ENCODE assay signal across 10 cellular contexts in the genomic region with DNA sequence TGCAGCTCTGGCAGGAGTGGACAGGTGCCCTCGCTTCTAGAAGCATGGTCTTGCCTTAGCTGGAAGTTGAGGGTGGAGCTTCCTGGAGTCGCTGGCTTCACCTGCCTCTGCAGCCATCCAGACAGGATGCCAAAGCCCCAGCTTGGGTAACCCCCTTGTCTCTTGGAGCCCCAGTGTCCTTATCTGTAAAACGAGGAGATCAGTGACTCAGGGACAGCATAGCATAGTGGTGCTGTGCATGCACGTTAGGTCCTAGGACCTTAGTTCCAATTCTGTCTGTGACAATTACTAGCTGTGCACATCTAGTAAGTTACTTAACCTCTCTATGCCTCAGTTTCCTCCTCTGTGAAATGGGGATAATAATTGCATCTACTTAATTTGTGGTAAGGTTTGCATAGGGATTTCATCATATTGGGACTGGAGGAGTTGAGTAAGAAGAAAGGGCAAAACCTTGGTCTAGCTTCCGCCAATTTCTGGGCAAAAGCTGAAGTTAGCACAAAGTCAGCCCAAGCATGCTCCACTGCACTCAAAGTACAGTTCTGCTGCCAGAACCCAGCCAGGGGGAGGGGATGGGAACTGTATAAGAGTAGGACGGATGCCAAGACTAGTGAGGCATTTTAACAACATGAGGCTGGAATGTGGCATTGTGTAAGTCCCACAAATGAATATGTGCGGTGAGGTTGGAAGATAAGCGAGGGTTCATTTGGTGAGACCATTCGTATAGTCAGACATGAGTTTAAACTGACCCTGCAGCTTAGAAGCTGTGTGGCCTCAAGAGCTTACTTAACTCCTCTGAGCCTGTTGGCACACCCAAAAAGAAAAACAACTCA. TPM values are rescaled to one million over a fixed set of nuclear protein-coding genes. Genes with fewer than 3 reads are reported as not detected.
DNase-seq lines count a peak whose midpoint lies in the region; ATAC-seq and TF ChIP-seq lines count a peak whose summit lies in the region.
"Had no signal": no experiment of that assay in that cellular context is flagged by ENCODE, and none has a peak within 500 bp of the region (broad histone marks: within the 10 kb centered on the region; RNA-seq: fewer than 3 reads in every experiment).

No MANE protein-coding gene starts in this region.

- no peaks in the 10 kb centered on the region for H3K36me3 Mint-ChIP-seq in CD4-positive, alpha-beta T cell (ENCODE audit: low read depth)
- H3K36me3 Mint-ChIP-seq in glutamatergic neuron (ENCODE audit: unreplicated experiment) = no peaks in the 10 kb centered on the region

- no peaks in the 10 kb centered on the region for H3K27me3 ChIP-seq in left lung
- H3K27me3 ChIP-seq in CD4-positive, alpha-beta T cell (ENCODE audit: control insufficient read depth, insufficient read depth, low read length) = no peaks in the 10 kb centered on the region

- CTCF ChIA-PET in CD4-positive, alpha-beta T cell (lab: Charles Lee) = no interaction called here

- no peak overlapping the region for H3K4me3 Mint-ChIP-seq in CD4-positive, alpha-beta T cell
- H3K4me3 Mint-ChIP-seq in glutamatergic neuron (ENCODE audit: unreplicated experiment) = no peak overlapping the region
- H3K4me3 Mint-ChIP-seq: activated T-cell treated with anti-CD3 and anti-CD28 coated beads, Interleukin-2, amount 50 U/mL, for 4 hours had no signal

- H3K4me3 ChIP-seq in AG09309 (ENCODE audit: control insufficient read depth, low read depth, low read length) = no peak overlapping the region
- no peak overlapping the region for H3K4me3 ChIP-seq in astrocyte of the spinal cord (ENCODE audit: low read depth, low read length)
- H3K4me3 ChIP-seq in left lung = no peak overlapping the region
- H3K4me3 ChIP-seq: stomach had no signal

- intact Hi-C loops in left lung (cut with DNase I) = no loop called here
- intact Hi-C loops in CD4-positive, alpha-beta T cell (cut with DNase I, micrococcal nuclease) = no loop called here

- TF ChIP-seq CTCF in AG09309 (IDR thresholded peaks at IDR 0.05; ENCODE audit: control insufficient read depth, insufficient read depth, low read depth, low read length, missing control alignments) (no peak), astrocyte of the spinal cord (IDR thresholded peaks at IDR 0.05; ENCODE audit: low read depth, low read length) (no peak), left lung (IDR thresholded peaks at IDR 0.05) (no peak), glutamatergic neuron (IDR thresholded peaks at IDR 0.05; ENCODE audit: partially characterized antibody, unreplicated experiment) (no peak)
- no peak for TF ChIP-seq CTCF in CD4-positive, alpha-beta T cell (IDR thresholded peaks at IDR 0.05)

- DNase-seq in AG09309 (ENCODE audit: low read depth) = peak; percentile 100
- peak; percentile 76 for DNase-seq in LoVo (ENCODE audit: low spot score)
- DNase-seq in astrocyte of the spinal cord (ENCODE audit: low read depth, low spot score) = peak; percentile 99
- DNase-seq in left lung = peak in 1 of 2 donors; percentile 83
- DNase-seq in CD4-positive, alpha-beta T cell = no peak
- no peak for DNase-seq in glutamatergic neuron
- DNase-seq in NK-92 (lab: John Stamatoyannopoulos, UW; ENCODE audit: unreplicated experiment) = no peak
- DNase-seq: activated T-cell treated with anti-CD3 and anti-CD28 coated beads, Interleukin-2, amount 50 U/mL, for 4 hours; stomach had no signal

- peak overlapping the region in 1 of 2 donors; percentile 75 for H3K27ac ChIP-seq in left lung
- H3K27ac ChIP-seq in CD4-positive, alpha-beta T cell (ENCODE audit: low read depth, low read length) = no peak overlapping the region
- H3K27ac ChIP-seq: stomach had no signal

- H3K27me3 Mint-ChIP-seq in CD4-positive, alpha-beta T cell = no peaks in the 10 kb centered on the region
- H3K27me3 Mint-ChIP-seq in glutamatergic neuron (ENCODE audit: unreplicated experiment) = peaks cover 3% of the 10 kb centered on the region

- H3K9me3 ChIP-seq in left lung = no peaks in the 10 kb centered on the region
- H3K9me3 ChIP-seq in CD4-positive, alpha-beta T cell (ENCODE audit: control insufficient read depth, low read length) = no peaks in the 10 kb centered on the region
- H3K9me3 ChIP-seq: stomach had no signal

- H3K4me1 ChIP-seq in left lung = peaks cover 42 to 69% of the 10 kb centered on the region in 2 donors

- H3K36me3 ChIP-seq in left lung = no peaks in the 10 kb centered on the region
- H3K36me3 ChIP-seq: stomach had no signal

- peaks cover 64% of the 10 kb centered on the region for H3K4me1 Mint-ChIP-seq in CD4-positive, alpha-beta T cell (ENCODE audit: low read depth)
- peaks cover 2% of the 10 kb centered on the region for H3K4me1 Mint-ChIP-seq in glutamatergic neuron (ENCODE audit: low read depth, unreplicated experiment)

- no peaks in the 10 kb centered on the region for H3K9me3 Mint-ChIP-seq in CD4-positive, alpha-beta T cell
- H3K9me3 Mint-ChIP-seq in glutamatergic neuron (ENCODE audit: unreplicated experiment) = peaks cover 3% of the 10 kb centered on the region
- H3K9me3 Mint-ChIP-seq: activated T-cell treated with anti-CD3 and anti-CD28 coated beads, Interleukin-2, amount 50 U/mL, for 4 hours had no signal

- POLR2A ChIA-PET in CD4-positive, alpha-beta T cell (lab: Charles Lee) = interaction anchor here (1.3 to 4.4 kb wide), 2 partner anchors 13 to 25 kb away, joined by 5 to 28 read pairs; no protein-coding TSS in a partner anchor

- H3K27ac Mint-ChIP-seq in CD4-positive, alpha-beta T cell = no peak overlapping the region
- H3K27ac Mint-ChIP-seq in glutamatergic neuron (ENCODE audit: unreplicated experiment) = no peak overlapping the region

- in situ Hi-C loops in astrocyte of the spinal cord (cut with HindIII; ENCODE audit: low sequenced_read_pairs) = no loop called here

- ATAC-seq in left lung = peak; percentile 78
- ATAC-seq in CD4-positive, alpha-beta T cell (ENCODE audit: poor library complexity) = no peak
- ATAC-seq in HG03442 (IDR thresholded peaks at IDR 0.05; ENCODE audit: unreplicated experiment) = no peak
- ATAC-seq: activated T-cell treated with anti-CD3 and anti-CD28 coated beads, Interleukin-2, amount 50 U/mL, for 4 hours had no signal

RNA-seq across cellular contexts. Expression of a gene that starts 24.5 kb away (rescaled TPM):
- total RNA-seq in left lung = 10 to 100 TPM; 14.5 to 29.9 TPM
- total RNA-seq in CD4-positive, alpha-beta T cell = 1 to 10 TPM; 3.3 to 3.9 TPM
- 11.0 TPM for total RNA-seq in glutamatergic neuron (ENCODE audit: unreplicated experiment)

Comparison
In these comparisons a context has a peak if more than half of its experiments do, and no peak if none do; other contexts are left out.
1. DNase-seq: peak in AG09309 (single experiment), LoVo (single experiment) and astrocyte of the spinal cord (single experiment); none in CD4-positive, alpha-beta T cell (0 of 10), glutamatergic neuron (single experiment) and NK-92 (single experiment).